Comparison of ENCODE assay signal across 1 cellular context in the genomic region with DNA sequence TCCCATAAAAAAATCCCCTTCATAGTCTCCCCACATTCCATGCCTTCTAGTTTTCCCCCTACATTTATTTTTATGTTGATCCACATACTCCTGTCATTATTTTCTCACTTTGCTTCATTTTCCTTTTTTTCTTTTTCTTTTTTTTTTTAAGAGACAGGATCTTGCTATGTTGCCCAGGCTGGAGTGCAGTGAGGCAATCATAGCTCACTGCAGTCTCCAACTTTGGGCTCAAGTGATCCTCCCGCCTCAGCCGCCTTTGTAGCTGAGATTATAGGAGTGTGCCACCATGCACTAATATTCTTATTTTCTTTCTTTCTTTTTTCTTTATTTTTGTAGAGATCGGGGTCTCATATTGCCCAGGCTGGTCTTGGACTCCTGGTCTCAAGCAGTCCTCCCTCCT.
A peak's percentile ranks its signal among the peaks of the same experiment; 100 is the strongest.
TF ChIP-seq lines count a peak whose summit lies in the region.

No MANE protein-coding gene starts in this region.

TF ChIP-seq in K562, 482 proteins besides CTCF, POLR2A, EP300 and RAD21:
- no peak for TF ChIP-seq SIN3A (IDR thresholded peaks at IDR 0.05; ENCODE audit: borderline replicate concordance in 2 of 2, control insufficient read depth in 1 of 2, low read depth in 2 of 2, low read length in 2 of 2)
- no peak for TF ChIP-seq LARP7 (IDR thresholded peaks at IDR 0.05)
- peak; percentile 39 for TF ChIP-seq RBM25 (IDR thresholded peaks at IDR 0.05; ENCODE audit: low read depth, low read length, severe bottlenecking)
- peak; percentile 70 for TF ChIP-seq BCOR (IDR thresholded peaks at IDR 0.05)
- TF ChIP-seq ZNF121 (CRISPR knock-in tag; conservative IDR thresholded peaks at IDR 0.05), result peak; percentile 92
- no peak for TF ChIP-seq CBFA2T2 (conservative IDR thresholded peaks at IDR 0.05)
- TF ChIP-seq SMARCA5 (IDR thresholded peaks at IDR 0.05), result 0 out of 2 replicates have a peak, but pooled peaks have one; percentile 43
